8 cellular contexts compared by ENCODE assay signal in genomic region chr17:2253768-2254406, GRCh38. TPM values are rescaled to one million over a fixed set of nuclear protein-coding genes. Genes with fewer than 3 reads are reported as not detected.
DNase-seq lines count a peak whose midpoint lies in the region; ATAC-seq lines count a peak whose summit lies in the region.

No MANE protein-coding gene starts in this region.

- ATAC-seq in GM18858 (IDR thresholded peaks at IDR 0.05; ENCODE audit: unreplicated experiment) (peak; percentile 69), GM21515 (IDR thresholded peaks at IDR 0.05; ENCODE audit: unreplicated experiment) (peak; percentile 64), HG03558 (IDR thresholded peaks at IDR 0.05; ENCODE audit: extremely low read depth, unreplicated experiment) (peak; percentile 62), HG03045 (IDR thresholded peaks at IDR 0.05; ENCODE audit: unreplicated experiment) (no peak)

- DNase-seq in lung microvascular endothelial cell (ENCODE audit: low read depth in 2 of 2) (peak; percentile 59 to 62), NCI-H128 (lab: John Stamatoyannopoulos, UW; ENCODE audit: unreplicated experiment) (no peak), AG08395 (ENCODE audit: low spot score) (no peak), DMS53 (lab: John Stamatoyannopoulos, UW) (no peak)

RNA-seq across cellular contexts. Expression of gene SMG6, which starts 49.7 kb away (rescaled TPM):
- total RNA-seq in lung microvascular endothelial cell: 19.6 and 23.8 TPM in 2 replicates

RNA-seq across cellular contexts. Expression of gene SRR, which starts 49.9 kb away (rescaled TPM):
- 7.9 and 9.4 TPM in 2 replicates for total RNA-seq in lung microvascular endothelial cell

Comparison
In these comparisons a context has a peak if more than half of its experiments do, and no peak if none do; other contexts are left out.
1. DNase-seq: peak in lung microvascular endothelial cell (2 of 2); none in NCI-H128 (single experiment), AG08395 (single experiment) and DMS53 (single experiment).